ENCODE assay signal across 1 cellular context in genomic region chr12:110244829-110245228, GRCh38.
TF ChIP-seq lines count a peak whose summit lies in the region.

No MANE protein-coding gene starts in this region.

TF ChIP-seq in H1, 55 proteins besides CTCF, POLR2A, EP300 and RAD21:
- TF ChIP-seq NANOG (IDR thresholded peaks at IDR 0.05; ENCODE audit: insufficient read depth, low read depth, low read length, poor library complexity, severe bottlenecking) (peak; percentile 17), POLR2AphosphoS5 (IDR thresholded peaks at IDR 0.05; ENCODE audit: low read depth, low read length) (0 out of 2 replicates have a peak, but pooled peaks have one; percentile 19), YY1 (IDR thresholded peaks at IDR 0.05; ENCODE audit: low read depth, low read length) (no peak), TEAD4 (IDR thresholded peaks at IDR 0.05; ENCODE audit: low read depth, low read length) (peak; percentile 64; the same call in 1 of the 2 replicates), ATF2 (IDR thresholded peaks at IDR 0.05; ENCODE audit: low read length) (no peak), TAF1 (IDR thresholded peaks at IDR 0.05; ENCODE audit: low read depth, low read length) (0 out of 2 replicates have a peak, but pooled peaks have one; percentile 24), POU5F1 (IDR thresholded peaks at IDR 0.05; ENCODE audit: low read depth, low read length) (no peak), SIN3A (conservative IDR thresholded peaks at IDR 0.05 in 1 of 2, IDR thresholded peaks at IDR 0.05 in 1 of 2; ENCODE audit: low read depth in 1 of 2, low read length in 2 of 2) (peak in 1 of 2 experiments; percentile 69; a peak in 1 of 4 replicates), CBX5 (IDR thresholded peaks at IDR 0.05; ENCODE audit: low read depth, low read length) (no peak), EZH2 (IDR thresholded peaks at IDR 0.05; ENCODE audit: low read depth, low read length, severe bottlenecking) (no peak), HDAC6 (IDR thresholded peaks at IDR 0.05; ENCODE audit: low read depth, low read length) (no peak)
TF ChIP-seq in H1: peak in this region for 5.
